Comparison of ENCODE assay signal across 26 cellular contexts in genomic region chr3:78641703-78642102, GRCh38.
A peak's percentile ranks its signal among the peaks of the same experiment; 100 is the strongest.
DNase-seq lines count a peak whose midpoint lies in the region; ATAC-seq, FAIRE-seq and TF ChIP-seq lines count a peak whose summit lies in the region.
"Had no signal": no experiment of that assay in that cellular context is flagged by ENCODE, and none has a peak within 500 bp of the region (broad histone marks: within the 10 kb centered on the region; RNA-seq: fewer than 3 reads in every experiment).

No MANE protein-coding gene starts in this region.

- no peak overlapping the region for H3K9ac ChIP-seq in endothelial cell of umbilical vein (replicated peaks; ENCODE audit: extremely low read depth, insufficient read depth, low read length)
- no peak overlapping the region for H3K9ac ChIP-seq in Karpas-422 (ENCODE audit: low read length)
- H3K9ac ChIP-seq: BLaER1 treated with 17β-estradiol and CSF1 and Interleukin-3, amounts not matched to agents 10 nM and 100 nM; GM23248 had no signal

- peaks cover 19% of the 10 kb centered on the region for H3K4me1 ChIP-seq in RWPE2 (ENCODE audit: insufficient read depth, poor library complexity, severe bottlenecking)
- H3K4me1 ChIP-seq in endothelial cell of umbilical vein (ENCODE audit: control insufficient read depth, extremely low read depth, insufficient read depth, low read length) = peaks cover 31% of the 10 kb centered on the region
- H3K4me1 ChIP-seq in foreskin keratinocyte = peaks cover 27% of the 10 kb centered on the region
- peaks cover 16% of the 10 kb centered on the region for H3K4me1 ChIP-seq in Karpas-422 (ENCODE audit: low read length)
- H3K4me1 ChIP-seq: A549, BE2C had no signal

- H2AFZ ChIP-seq in endothelial cell of umbilical vein (ENCODE audit: low read depth, low read length) (no peak overlapping the region), Karpas-422 (ENCODE audit: low read length) (no peak overlapping the region)
- H2AFZ ChIP-seq: GM23248 had no signal

- no peaks in the 10 kb centered on the region for H3K27me3 ChIP-seq in RWPE2 (ENCODE audit: insufficient read depth, poor library complexity, severe bottlenecking)
- H3K27me3 ChIP-seq in endothelial cell of umbilical vein (ENCODE audit: control insufficient read depth in 2 of 2, insufficient read depth in 2 of 2, low read length in 2 of 2) = no peaks in the 10 kb centered on the region
- H3K27me3 ChIP-seq in foreskin keratinocyte = no peaks in the 10 kb centered on the region
- H3K27me3 ChIP-seq in Karpas-422 (ENCODE audit: low read length) = no peaks in the 10 kb centered on the region
- H3K27me3 ChIP-seq: BE2C; BLaER1 treated with 17β-estradiol and CSF1 and Interleukin-3, amounts not matched to agents 10 nM and 100 nM had no signal

- H3K36me3 ChIP-seq in RWPE2 (ENCODE audit: low read depth) (no peaks in the 10 kb centered on the region), endothelial cell of umbilical vein (ENCODE audit: control insufficient read depth in 2 of 2, extremely low read depth in 1 of 2, insufficient read depth in 2 of 2, low read length in 2 of 2) (no peaks in the 10 kb centered on the region), Karpas-422 (ENCODE audit: insufficient read depth, low read length) (no peaks in the 10 kb centered on the region)
- H3K36me3 ChIP-seq: BE2C had no signal

- H3K9me3 ChIP-seq in RWPE2 (ENCODE audit: severe bottlenecking) (no peaks in the 10 kb centered on the region), endothelial cell of umbilical vein (replicated peaks; ENCODE audit: control insufficient read depth, insufficient read depth, low read length) (no peaks in the 10 kb centered on the region), Karpas-422 (ENCODE audit: low read length) (no peaks in the 10 kb centered on the region)
- H3K9me3 ChIP-seq: A549; BE2C; BLaER1 treated with 17β-estradiol and CSF1 and Interleukin-3, amounts not matched to agents 10 nM and 100 nM had no signal

- POLR2A ChIA-PET in endothelial cell of umbilical vein (lab: Charles Lee) = no interaction called here

- H3K4me3 ChIP-seq in RWPE2 (ENCODE audit: severe bottlenecking) = no peak overlapping the region
- H3K4me3 ChIP-seq in endothelial cell of umbilical vein (replicated peaks in 1 of 3; ENCODE audit: insufficient read depth in 1 of 3, low read depth in 1 of 3, low read length in 3 of 3) = no peak overlapping the region
- no peak overlapping the region for H3K4me3 ChIP-seq in Karpas-422 (ENCODE audit: low read length)
- H3K4me3 ChIP-seq: A549; BLaER1 treated with 17β-estradiol and CSF1 and Interleukin-3, amounts not matched to agents 10 nM and 100 nM; GM23248 had no signal

- CTCF ChIA-PET in endothelial cell of umbilical vein (lab: Charles Lee) = interaction anchor here (1.0 to 7.1 kb wide), 4 partner anchors 393 to 1604 kb away, joined by 3 to 132 read pairs (median 5); partner anchors contain the start of gene ROBO2

- H3K27ac ChIP-seq in RWPE2 (ENCODE audit: poor library complexity, severe bottlenecking) = peak overlapping the region; percentile 41
- no peak overlapping the region for H3K27ac ChIP-seq in endothelial cell of umbilical vein (ENCODE audit: insufficient read depth, low read depth, low read length)
- H3K27ac ChIP-seq in foreskin keratinocyte = peak overlapping the region; percentile 20
- H3K27ac ChIP-seq in Karpas-422 (ENCODE audit: low read length) = no peak overlapping the region
- H3K27ac ChIP-seq: A549; BLaER1 treated with 17β-estradiol and CSF1 and Interleukin-3, amounts not matched to agents 10 nM and 100 nM; GM23248 had no signal

- H3K4me2 ChIP-seq in endothelial cell of umbilical vein (ENCODE audit: insufficient read depth, low read length) = peak overlapping the region; percentile 55
- no peak overlapping the region for H3K4me2 ChIP-seq in Karpas-422 (ENCODE audit: low read depth, low read length, poor library complexity, severe bottlenecking)
- H3K4me2 ChIP-seq: A549; BLaER1 treated with 17β-estradiol and CSF1 and Interleukin-3, amounts not matched to agents 10 nM and 100 nM had no signal

- no peaks in the 10 kb centered on the region for H3K9me2 ChIP-seq in Karpas-422 (replicated peaks; ENCODE audit: insufficient read depth, low read length)

- H3K79me2 ChIP-seq in endothelial cell of umbilical vein (ENCODE audit: control insufficient read depth, insufficient read depth, low read length) (no peaks in the 10 kb centered on the region), Karpas-422 (ENCODE audit: low read length) (no peaks in the 10 kb centered on the region)

- no peaks in the 10 kb centered on the region for H3K9me1 ChIP-seq in endothelial cell of umbilical vein (replicated peaks; ENCODE audit: control insufficient read depth, extremely low read depth, insufficient read depth, low read length)

- ATAC-seq in RWPE2 (ENCODE audit: low read depth) (peak; percentile 73), foreskin keratinocyte (peak; percentile 38), left lobe of liver (no peak), HG02981 (IDR thresholded peaks at IDR 0.05; ENCODE audit: unreplicated experiment) (no peak)
- ATAC-seq: A549 had no signal

- FAIRE-seq in endothelial cell of umbilical vein (lab: Jason Lieb, UNC) = peak; percentile 28
- FAIRE-seq: A549, GM12891, GM18507, H1 had no signal

- DNase-seq in OCI-M1 (lab: John Stamatoyannopoulos, UW) (peak; percentile 28), RWPE2 (ENCODE audit: low spot score) (no peak), endothelial cell of umbilical vein (ENCODE audit: low read depth, low spot score) (peak; percentile 45), foreskin keratinocyte (peak; percentile 54 to 80), Karpas-422 (no peak), left lobe of liver (ENCODE audit: low spot score) (no peak), hippocampal formation (lab: John Stamatoyannopoulos, UW) (no peak)
- DNase-seq: 8988T; ACHN; AML-193; BE2C; Calu3; CD4-positive, alpha-beta T cell; COR-L47; DMS53; DMS79 treated with DMSO at 0.1 percent for 48 hours; GF-D8; GM23248; H7; HCEC 1CT had no signal

- H4K20me1 ChIP-seq in endothelial cell of umbilical vein (replicated peaks; ENCODE audit: control insufficient read depth, extremely low read depth, insufficient read depth, low read length) = no peaks in the 10 kb centered on the region
- no peaks in the 10 kb centered on the region for H4K20me1 ChIP-seq in Karpas-422 (ENCODE audit: insufficient read depth, low read depth, low read length)
- H4K20me1 ChIP-seq: BLaER1 treated with 17β-estradiol and CSF1 and Interleukin-3, amounts not matched to agents 10 nM and 100 nM had no signal

- TF ChIP-seq CTCF in RWPE2 (IDR thresholded peaks at IDR 0.05; ENCODE audit: poor library complexity, severe bottlenecking) (no peak), endothelial cell of umbilical vein (IDR thresholded peaks at IDR 0.05; ENCODE audit: extremely low read depth in 1 of 2, insufficient read depth in 1 of 2, low read depth in 1 of 2, low read length in 2 of 2) (no peak), foreskin keratinocyte (conservative IDR thresholded peaks at IDR 0.05) (no peak)

- no peak for TF ChIP-seq POLR2A in endothelial cell of umbilical vein (IDR thresholded peaks at IDR 0.05; ENCODE audit: low read depth, low read length)

- dilution Hi-C loops in endothelial cell of umbilical vein (cut with MboI; ENCODE audit: extremely low pct_ligation_motif_present, low sequenced_read_pairs) = no loop called here

- BruUV-seq in endothelial cell of umbilical vein (replicated peaks; lab: Mats Ljungman, UMichigan) = no TSS peak

- intact Hi-C loops in endothelial cell of umbilical vein (cut with micrococcal nuclease) = no loop called here

TF ChIP-seq in endothelial cell of umbilical vein, 7 proteins besides CTCF, POLR2A, EP300 and RAD21:
- TF ChIP-seq MYC (IDR thresholded peaks at IDR 0.05; ENCODE audit: low read depth, low read length) = no peak
- TF ChIP-seq FOS (IDR thresholded peaks at IDR 0.05; ENCODE audit: borderline replicate concordance, insufficient read depth, low read length) = peak; percentile 26

Comparison
In these comparisons a context has a peak if more than half of its experiments do, and no peak if none do; other contexts are left out.
1. DNase-seq: peak in OCI-M1 (single experiment), endothelial cell of umbilical vein (single experiment) and foreskin keratinocyte (2 of 2); none in RWPE2 (single experiment), Karpas-422 (single experiment), left lobe of liver (single experiment) and hippocampal formation (0 of 2).
2. ATAC-seq: peak in RWPE2 (single experiment) and foreskin keratinocyte (single experiment); none in left lobe of liver (single experiment) and HG02981 (single experiment).
3. H3K27ac ChIP-seq: peak in RWPE2 (single experiment) and foreskin keratinocyte (single experiment); none in endothelial cell of umbilical vein (single experiment) and Karpas-422 (single experiment).